ENCODE assay signal across 21 cellular contexts in genomic region chr7:98944386-98944785, GRCh38.
DNase-seq lines count a peak whose midpoint lies in the region; ATAC-seq, FAIRE-seq and TF ChIP-seq lines count a peak whose summit lies in the region.
"Had no signal": no experiment of that assay in that cellular context is flagged by ENCODE, and none has a peak within 500 bp of the region (broad histone marks: within the 10 kb centered on the region; RNA-seq: fewer than 3 reads in every experiment).

No MANE protein-coding gene starts in this region.

- H3K79me2 ChIP-seq in K562 (ENCODE audit: control insufficient read depth, insufficient read depth, low read length) = 0 out of 3 replicates have a peak, but pooled peaks cover 3% of the 10 kb centered on the region

- H3K9me1 ChIP-seq in K562 (ENCODE audit: control insufficient read depth, insufficient read depth, low read length) = no peaks in the 10 kb centered on the region

- H3K4me3 ChIP-seq in K562 = no peak overlapping the region
- H3K4me3 ChIP-seq: BLaER1, GM23248 had no signal

- no peak overlapping the region for H3K4me2 ChIP-seq in K562 (ENCODE audit: insufficient read depth, low read length)
- H3K4me2 ChIP-seq: BLaER1 had no signal

- intact Hi-C loops in K562 (cut with micrococcal nuclease) (no loop called here), posterior cingulate gyrus (cut with DNase I) (no loop called here)

- POLR2A ChIA-PET in K562 (lab: Yijun Ruan, JAX) = interaction anchor here (0.7 to 1.4 kb wide), 3 partner anchors 9 to 325 kb away, joined by 3 to 4 read pairs (median 4); no protein-coding TSS in a partner anchor
- POLR2A ChIA-PET in naive thymus-derived CD8-positive, alpha-beta T cell (lab: Charles Lee) = no interaction called here

- BruUV-seq in K562 (replicated peaks; lab: Mats Ljungman, UMichigan) = no TSS peak

- H3K27me3 ChIP-seq in K562 (ENCODE audit: control insufficient read depth in 2 of 2, insufficient read depth in 2 of 2, low read length in 2 of 2) = no peaks in the 10 kb centered on the region
- H3K27me3 ChIP-seq: BLaER1 had no signal

- ATAC-seq in K562 (no peak), HG02970 (IDR thresholded peaks at IDR 0.05; ENCODE audit: low FRiP score, unreplicated experiment) (no peak)
- ATAC-seq in naive thymus-derived CD8-positive, alpha-beta T cell = no peak
- ATAC-seq: CD8-positive, alpha-beta T cell had no signal

- no peak for FAIRE-seq in K562 (lab: Jason Lieb, UNC)
- FAIRE-seq: A204.1, G401.6, GM12892, H1 had no signal

- no peak overlapping the region for H2AFZ ChIP-seq in K562 (ENCODE audit: low read depth, low read length)
- H2AFZ ChIP-seq: GM23248 had no signal

- DNase-seq in MV-4-11 (lab: John Stamatoyannopoulos, UW) (peak; percentile 32), K562 (ENCODE audit: extremely low read depth in 1 of 4, low spot score in 3 of 4) (no peak), posterior cingulate gyrus (no peak)
- no peak for DNase-seq in naive thymus-derived CD8-positive, alpha-beta T cell
- DNase-seq: Caco-2; CD4-positive, CD25-positive, alpha-beta regulatory T cell; CD8-positive, alpha-beta T cell; DMS153; DND-41; GM23248; H7; HCEC 1CT had no signal

- in situ Hi-C loops in K562 (cut with MboI) = no loop called here

- WGBS in K562 (ENCODE audit: insufficient coverage, low coverage, missing lambda C conversion rate) = 83% methylated on average over 4 of the region's 4 CpGs

- peaks cover 92% of the 10 kb centered on the region for H3K36me3 ChIP-seq in K562 (ENCODE audit: control insufficient read depth, insufficient read depth, low read length)

- H3K9me3 Mint-ChIP-seq in naive thymus-derived CD8-positive, alpha-beta T cell = no peaks in the 10 kb centered on the region
- H3K9me3 Mint-ChIP-seq: CD4-positive, CD25-positive, alpha-beta regulatory T cell; CD8-positive, alpha-beta T cell had no signal

- TF ChIP-seq RAD21 in K562 (CRISPR knock-in tag; conservative IDR thresholded peaks at IDR 0.05 in 1 of 2, IDR thresholded peaks at IDR 0.05 in 1 of 2) = no peak

- no peak for TF ChIP-seq POLR2A in K562 (conservative IDR thresholded peaks at IDR 0.05)

- H3K4me3 Mint-ChIP-seq in naive thymus-derived CD8-positive, alpha-beta T cell = no peak overlapping the region
- H3K4me3 Mint-ChIP-seq: B cell; CD4-positive, CD25-positive, alpha-beta regulatory T cell; CD8-positive, alpha-beta T cell had no signal

- no peak overlapping the region for H3K9ac ChIP-seq in K562 (ENCODE audit: insufficient read depth in 1 of 2, low read depth in 2 of 2, low read length in 2 of 2)
- H3K9ac ChIP-seq: BLaER1, GM23248 had no signal

- H3K27ac ChIP-seq in 22Rv1 = peak overlapping the region; percentile 18; the same call in 1 of the 2 replicates
- H3K27ac ChIP-seq in K562 (ENCODE audit: extremely low read depth, low read depth, low read length) = no peak overlapping the region
- H3K27ac ChIP-seq: BLaER1, C4-2B, GM23248 had no signal

- CTCF ChIA-PET in K562 (lab: Yijun Ruan, JAX; ENCODE audit: low intra/inter-chr PET ratio) = no interaction called here

- no peaks in the 10 kb centered on the region for H3K27me3 Mint-ChIP-seq in naive thymus-derived CD8-positive, alpha-beta T cell
- H3K27me3 Mint-ChIP-seq: B cell; CD4-positive, CD25-positive, alpha-beta regulatory T cell had no signal

- H3K36me3 Mint-ChIP-seq in naive thymus-derived CD8-positive, alpha-beta T cell = peaks cover 0 to 96% (median 19%) of the 10 kb centered on the region in 3 donors

- TF ChIP-seq CTCF in 22Rv1 (IDR thresholded peaks at IDR 0.05) (no peak), K562 (IDR thresholded peaks at IDR 0.05 in 2 of 3, conservative IDR thresholded peaks at IDR 0.05 in 1 of 3; ENCODE audit: insufficient read depth in 2 of 3, low read depth in 1 of 3, low read length in 3 of 3) (no peak)

- H3K4me1 ChIP-seq in K562 (replicated peaks in 1 of 2; ENCODE audit: control insufficient read depth in 2 of 2, insufficient read depth in 2 of 2, low read length in 2 of 2) = no peaks in the 10 kb centered on the region
- H3K4me1 ChIP-seq: BLaER1, Caco-2 had no signal

- TF ChIP-seq EP300 in K562 (IDR thresholded peaks at IDR 0.05; ENCODE audit: low read length) = no peak

- H3K4me1 Mint-ChIP-seq in naive thymus-derived CD8-positive, alpha-beta T cell = peaks cover 0 to 6% (median 4%) of the 10 kb centered on the region in 4 donors
- H3K4me1 Mint-ChIP-seq: B cell had no signal

- peak overlapping the region in 1 of 10 donors; percentile 6 for H3K27ac Mint-ChIP-seq in naive thymus-derived CD8-positive, alpha-beta T cell
- H3K27ac Mint-ChIP-seq: B cell; CD4-positive, CD25-positive, alpha-beta regulatory T cell had no signal

- no peaks in the 10 kb centered on the region for H3K9me3 ChIP-seq in K562 (replicated peaks; ENCODE audit: control insufficient read depth, insufficient read depth, low read depth, low read length)
- H3K9me3 ChIP-seq: BLaER1, Caco-2 had no signal

- H4K20me1 ChIP-seq in K562 (replicated peaks; ENCODE audit: control insufficient read depth, insufficient read depth, low read length) = 0 out of 2 replicates have a peak, but pooled peaks cover 13% of the 10 kb centered on the region

TF ChIP-seq in K562, 482 proteins besides CTCF, POLR2A, EP300 and RAD21:
- TF ChIP-seq GATA2 (CRISPR knock-in tag; IDR thresholded peaks at IDR 0.05) (no peak), HMGXB4 (CRISPR knock-in tag; IDR thresholded peaks at IDR 0.05) (no peak), ZBTB12 (CRISPR knock-in tag; IDR thresholded peaks at IDR 0.05) (no peak), BDP1 (IDR thresholded peaks at IDR 0.05; ENCODE audit: insufficient read depth, insufficient read length) (peak; percentile 9), KDM5B (IDR thresholded peaks at IDR 0.05; ENCODE audit: insufficient replicate concordance, low read depth, low read length) (no peak)
